In genomic region chr12:41486718-41487117, GRCh38 we compare ENCODE assay signal across 21 cellular contexts.
DNase-seq lines count a peak whose midpoint lies in the region; ATAC-seq and TF ChIP-seq lines count a peak whose summit lies in the region.
"Had no signal": no experiment of that assay in that cellular context is flagged by ENCODE, and none has a peak within 500 bp of the region (broad histone marks: within the 10 kb centered on the region; RNA-seq: fewer than 3 reads in every experiment).

No MANE protein-coding gene starts in this region.

- H3K27me3 ChIP-seq in left lung: no peaks in the 10 kb centered on the region
- H3K27me3 ChIP-seq: upper lobe of left lung had no signal

- no peak overlapping the region for H3K27ac ChIP-seq in left lung
- H3K27ac ChIP-seq: coronary artery, upper lobe of left lung had no signal

- no peak for TF ChIP-seq CTCF in left lung (IDR thresholded peaks at IDR 0.05)

- no peaks in the 10 kb centered on the region for H3K36me3 ChIP-seq in left lung
- H3K36me3 ChIP-seq: upper lobe of left lung had no signal

- DNase-seq in 8988T (peak; percentile 8), H4 (ENCODE audit: low spot score) (peak; percentile 14), T1000 (lab: John Stamatoyannopoulos, UW) (peak; percentile 89), glomerular visceral epithelial cell (ENCODE audit: extremely low spot score) (peak; percentile 69), left lung (no peak), NCI-H2196 (lab: John Stamatoyannopoulos, UW; ENCODE audit: unreplicated experiment) (no peak), Kasumi-1 (lab: John Stamatoyannopoulos, UW) (no peak)
- DNase-seq: activated CD4-positive, alpha-beta T cell treated with anti-CD3 and anti-CD28 coated beads for 1 hour; activated CD8-positive, alpha-beta memory T cell treated with anti-CD3 and anti-CD28 coated beads, Interleukin-2, amount 10 ng/mL, durations not matched to agents 7 days and 5 days; amygdala; CD4-positive, CD25-positive, alpha-beta regulatory T cell; DMS153; head of caudate nucleus; NCI-H2029; NCI-H524; SHP77 treated with DMSO at 0.1 percent for 48 hours; stimulated activated naive CD8-positive, alpha-beta T cell treated with anti-CD3 and anti-CD28 coated beads, Interleukin-15, amount 100 ng/mL, for 72 hours; upper lobe of left lung had no signal

- H3K4me1 ChIP-seq in left lung: no peaks in the 10 kb centered on the region
- H3K4me1 ChIP-seq: upper lobe of left lung had no signal

- ATAC-seq in left lung: no peak
- no peak for ATAC-seq in HG02885 (IDR thresholded peaks at IDR 0.05; ENCODE audit: poor library complexity, unreplicated experiment)
- ATAC-seq: activated CD8-positive, alpha-beta memory T cell treated with anti-CD3 and anti-CD28 coated beads, Interleukin-2, amount 10 ng/mL, durations not matched to agents 7 days and 5 days; HCT116; stimulated activated naive CD8-positive, alpha-beta T cell treated with anti-CD3 and anti-CD28 coated beads, Interleukin-15, amount 100 ng/mL, for 72 hours had no signal

- intact Hi-C loops in left lung (cut with DNase I): no loop called here

- H3K4me3 ChIP-seq in left lung: no peak overlapping the region
- H3K4me3 ChIP-seq: coronary artery, upper lobe of left lung had no signal

- H3K9me3 ChIP-seq in left lung: no peaks in the 10 kb centered on the region
- H3K9me3 ChIP-seq: upper lobe of left lung had no signal

Comparison
In these comparisons a context has a peak if more than half of its experiments do, and no peak if none do; other contexts are left out.
1. DNase-seq: peak in 8988T (single experiment), H4 (single experiment), T1000 (single experiment) and glomerular visceral epithelial cell (single experiment); none in left lung (0 of 2), NCI-H2196 (single experiment) and Kasumi-1 (0 of 2).